ENCODE assay signal across 1 cellular context in genomic region chr12:29782285-29782820, GRCh38.
TF ChIP-seq lines count a peak whose summit lies in the region.

No MANE protein-coding gene starts in this region.

TF ChIP-seq in GM12878, 131 proteins besides CTCF, POLR2A, EP300 and RAD21 (continued from another document):
- TF ChIP-seq TCF3 (IDR thresholded peaks at IDR 0.05; ENCODE audit: borderline replicate concordance, insufficient read depth, low read depth, low read length): 0 out of 2 replicates have a peak, but pooled peaks have one; percentile 27
- TF ChIP-seq TAF1 (IDR thresholded peaks at IDR 0.05; ENCODE audit: borderline replicate concordance, low read depth, low read length): no peak
- TF ChIP-seq SMC3 (IDR thresholded peaks at IDR 0.05; ENCODE audit: borderline replicate concordance, low read length): no peak
- TF ChIP-seq ATF2 (IDR thresholded peaks at IDR 0.05; ENCODE audit: low read length): 0 out of 2 replicates have a peak, but pooled peaks have one; percentile 16
- 0 out of 2 replicates have a peak, but pooled peaks have one; percentile 27 for TF ChIP-seq NBN (IDR thresholded peaks at IDR 0.05)
- TF ChIP-seq KAT2A (conservative IDR thresholded peaks at IDR 0.05; ENCODE audit: control insufficient read depth, low read depth, low read length): no peak
- TF ChIP-seq CEBPZ (IDR thresholded peaks at IDR 0.05; ENCODE audit: low read depth, low read length): no peak
- TF ChIP-seq NKRF (conservative IDR thresholded peaks at IDR 0.05): 0 out of 2 replicates have a peak, but pooled peaks have one; percentile 23
- TF ChIP-seq NFXL1 (IDR thresholded peaks at IDR 0.05; ENCODE audit: borderline replicate concordance): no peak
- no peak for TF ChIP-seq NRF1 (conservative IDR thresholded peaks at IDR 0.05; ENCODE audit: low read depth, low read length)
- TF ChIP-seq SUPT20H (IDR thresholded peaks at IDR 0.05; ENCODE audit: borderline replicate concordance, control insufficient read depth, low read depth, low read length): no peak
- TF ChIP-seq STAT3 (IDR thresholded peaks at IDR 0.05; ENCODE audit: low read depth, low read length): no peak
- peak; percentile 48; the same call in 1 of the 2 replicates for TF ChIP-seq MTA2 (IDR thresholded peaks at IDR 0.05; ENCODE audit: low read depth)
- TF ChIP-seq IKZF1 (conservative IDR thresholded peaks at IDR 0.05): peak; percentile 25; the same call in 1 of the 2 replicates
- peak; percentile 85 for TF ChIP-seq TCF12 (IDR thresholded peaks at IDR 0.05; ENCODE audit: low read depth, low read length)
- no peak for TF ChIP-seq REST (IDR thresholded peaks at IDR 0.05; ENCODE audit: low read depth, low read length)
- TF ChIP-seq ZNF687 (IDR thresholded peaks at IDR 0.05): peak; percentile 31; the same call in 1 of the 2 replicates
- TF ChIP-seq PKNOX1 (IDR thresholded peaks at IDR 0.05): peak; percentile 60; the same call in 1 of the 2 replicates
- TF ChIP-seq MXI1 (IDR thresholded peaks at IDR 0.05; ENCODE audit: low read depth, low read length): 0 out of 2 replicates have a peak, but pooled peaks have one; percentile 48
- peak; percentile 29; the same call in 1 of the 2 replicates for TF ChIP-seq SPI1 (IDR thresholded peaks at IDR 0.05; ENCODE audit: borderline replicate concordance, insufficient read depth, low read depth, low read length)
- TF ChIP-seq CHD2 (IDR thresholded peaks at IDR 0.05; ENCODE audit: borderline replicate concordance, low read depth, low read length): 0 out of 2 replicates have a peak, but pooled peaks have one; percentile 16
- TF ChIP-seq ATF7 (IDR thresholded peaks at IDR 0.05; ENCODE audit: low read depth): peak; percentile 35; the same call in 1 of the 2 replicates
